Comparison of ENCODE assay signal across 8 cellular contexts in the genomic region with DNA sequence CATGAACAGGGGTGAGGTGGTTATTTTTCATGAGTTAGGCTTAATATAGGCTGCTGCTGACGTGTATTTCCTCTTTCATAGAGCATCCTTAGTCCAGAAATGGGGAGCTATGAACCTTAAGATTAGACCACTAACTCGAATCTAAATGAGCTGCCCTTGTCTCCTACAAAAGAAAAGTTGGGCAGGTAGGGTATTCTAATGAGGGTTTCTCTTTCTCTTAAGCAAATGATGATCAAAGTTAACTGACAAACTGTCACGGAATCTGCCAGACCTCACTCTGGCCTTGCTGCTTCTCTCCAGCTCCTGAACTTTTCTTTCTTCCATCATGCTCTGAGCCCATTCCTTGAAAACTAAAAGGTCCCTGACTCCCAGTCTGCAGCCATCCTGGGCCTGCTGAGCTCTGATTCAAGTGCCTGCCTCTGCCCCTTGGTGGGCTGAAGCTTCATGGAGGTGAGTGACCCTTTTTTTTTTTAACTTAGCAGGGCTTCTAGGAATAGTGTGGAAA. TPM values are rescaled to one million over a fixed set of nuclear protein-coding genes. Genes with fewer than 3 reads are reported as not detected.
DNase-seq lines count a peak whose midpoint lies in the region; TF ChIP-seq lines count a peak whose summit lies in the region.

A gene with protein sequence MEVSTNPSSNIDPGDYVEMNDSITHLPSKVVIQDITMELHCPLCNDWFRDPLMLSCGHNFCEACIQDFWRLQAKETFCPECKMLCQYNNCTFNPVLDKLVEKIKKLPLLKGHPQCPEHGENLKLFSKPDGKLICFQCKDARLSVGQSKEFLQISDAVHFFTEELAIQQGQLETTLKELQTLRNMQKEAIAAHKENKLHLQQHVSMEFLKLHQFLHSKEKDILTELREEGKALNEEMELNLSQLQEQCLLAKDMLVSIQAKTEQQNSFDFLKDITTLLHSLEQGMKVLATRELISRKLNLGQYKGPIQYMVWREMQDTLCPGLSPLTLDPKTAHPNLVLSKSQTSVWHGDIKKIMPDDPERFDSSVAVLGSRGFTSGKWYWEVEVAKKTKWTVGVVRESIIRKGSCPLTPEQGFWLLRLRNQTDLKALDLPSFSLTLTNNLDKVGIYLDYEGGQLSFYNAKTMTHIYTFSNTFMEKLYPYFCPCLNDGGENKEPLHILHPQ (plus strand): TSS at position 268 of the 505 bp plus-strand sequence. CDS start 177 bp downstream, at position 445.

- peak within 1 kb of the TSS; percentile 52 for H3K27ac ChIP-seq in urinary bladder (ENCODE audit: low read depth)

- H3K27ac Mint-ChIP-seq in activated naive CD4-positive, alpha-beta T cell treated with anti-CD3 and anti-CD28 coated beads, Interleukin-2, amount 10 ng/mL, durations not matched to agents 7 days and 5 days, result peak within 1 kb of the TSS; percentile 89
- peak within 1 kb of the TSS; percentile 99 for H3K27ac Mint-ChIP-seq in activated naive CD8-positive, alpha-beta T cell treated with anti-CD3 and anti-CD28 coated beads for 36 hours
- peak within 1 kb of the TSS; percentile 63 for H3K27ac Mint-ChIP-seq in mesothelial cell of epicardium

- DNase-seq in activated naive CD4-positive, alpha-beta T cell treated with anti-CD3 and anti-CD28 coated beads, Interleukin-2, amount 10 ng/mL, durations not matched to agents 7 days and 5 days, result no peak
- DNase-seq in activated naive CD4-positive, alpha-beta T cell treated with anti-CD3 and anti-CD28 coated beads, Interleukin-2, amount 50 U/mL, for 16 hours, result no peak
- DNase-seq in activated naive CD8-positive, alpha-beta T cell treated with anti-CD3 and anti-CD28 coated beads for 36 hours, result no peak
- DNase-seq in mesothelial cell of epicardium (ENCODE audit: low spot score in 2 of 2, unreplicated experiment in 2 of 2) (no peak), DMS79 (lab: John Stamatoyannopoulos, UW) (no peak), NCI-H526 treated with DMSO at 0.1 percent for 48 hours (lab: John Stamatoyannopoulos, UW) (no peak), NCI-H187 (lab: John Stamatoyannopoulos, UW) (no peak)

- peak within 1 kb of the TSS; percentile 71 for H3K4me3 Mint-ChIP-seq in activated naive CD4-positive, alpha-beta T cell treated with anti-CD3 and anti-CD28 coated beads, Interleukin-2, amount 10 ng/mL, durations not matched to agents 7 days and 5 days
- H3K4me3 Mint-ChIP-seq in activated naive CD8-positive, alpha-beta T cell treated with anti-CD3 and anti-CD28 coated beads for 36 hours, result peak within 1 kb of the TSS; percentile 93
- H3K4me3 Mint-ChIP-seq in mesothelial cell of epicardium, result no peak within 1 kb of the TSS

- no peaks in the 10 kb centered on the region for H3K27me3 Mint-ChIP-seq in activated naive CD4-positive, alpha-beta T cell treated with anti-CD3 and anti-CD28 coated beads, Interleukin-2, amount 10 ng/mL, durations not matched to agents 7 days and 5 days
- H3K27me3 Mint-ChIP-seq in activated naive CD8-positive, alpha-beta T cell treated with anti-CD3 and anti-CD28 coated beads for 36 hours, result no peaks in the 10 kb centered on the region
- H3K27me3 Mint-ChIP-seq in mesothelial cell of epicardium (ENCODE audit: low read depth), result no peaks in the 10 kb centered on the region

- WGBS in urinary bladder, result 85% methylated on average over 3 of the region's 3 CpGs

- peaks cover 2% of the 10 kb centered on the region for H3K36me3 ChIP-seq in urinary bladder (ENCODE audit: insufficient read depth)

- H3K4me1 Mint-ChIP-seq in activated naive CD4-positive, alpha-beta T cell treated with anti-CD3 and anti-CD28 coated beads, Interleukin-2, amount 10 ng/mL, durations not matched to agents 7 days and 5 days, result peaks cover 78% of the 10 kb centered on the region
- peaks cover 60% of the 10 kb centered on the region for H3K4me1 Mint-ChIP-seq in activated naive CD8-positive, alpha-beta T cell treated with anti-CD3 and anti-CD28 coated beads for 36 hours
- H3K4me1 Mint-ChIP-seq in mesothelial cell of epicardium, result no peaks in the 10 kb centered on the region

- no peak within 1 kb of the TSS for H3K4me3 ChIP-seq in urinary bladder (ENCODE audit: low read depth, low read length)

- peaks cover 19% of the 10 kb centered on the region for H3K36me3 Mint-ChIP-seq in activated naive CD4-positive, alpha-beta T cell treated with anti-CD3 and anti-CD28 coated beads, Interleukin-2, amount 10 ng/mL, durations not matched to agents 7 days and 5 days
- H3K36me3 Mint-ChIP-seq in activated naive CD8-positive, alpha-beta T cell treated with anti-CD3 and anti-CD28 coated beads for 36 hours, result peaks cover 32% of the 10 kb centered on the region
- peaks cover 5% of the 10 kb centered on the region for H3K36me3 Mint-ChIP-seq in mesothelial cell of epicardium

- H3K9me3 Mint-ChIP-seq in activated naive CD4-positive, alpha-beta T cell treated with anti-CD3 and anti-CD28 coated beads, Interleukin-2, amount 10 ng/mL, durations not matched to agents 7 days and 5 days, result no peaks in the 10 kb centered on the region
- H3K9me3 Mint-ChIP-seq in activated naive CD8-positive, alpha-beta T cell treated with anti-CD3 and anti-CD28 coated beads for 36 hours, result peaks cover under 1% of the 10 kb centered on the region
- H3K9me3 Mint-ChIP-seq in mesothelial cell of epicardium, result no peaks in the 10 kb centered on the region

- CTCF ChIA-PET in activated naive CD4-positive, alpha-beta T cell treated with anti-CD3 and anti-CD28 coated beads, Interleukin-2, amount 10 ng/mL, durations not matched to agents 7 days and 5 days (lab: Charles Lee), result interaction anchor here (0.8 to 16.0 kb wide), 16 partner anchors 10 to 199 kb away, joined by 3 to 282 read pairs (median 6); a partner anchor contains a TSS

- H3K4me1 ChIP-seq in urinary bladder (ENCODE audit: insufficient read depth), result no peaks in the 10 kb centered on the region

- TF ChIP-seq CTCF in mesothelial cell of epicardium (IDR thresholded peaks at IDR 0.05; ENCODE audit: unreplicated experiment), result no peak

RNA-seq across cellular contexts. Expression of the gene that starts here (rescaled TPM):
- total RNA-seq in activated naive CD8-positive, alpha-beta T cell treated with anti-CD3 and anti-CD28 coated beads for 36 hours, result 10 to 100 TPM; 70.6 to 71.0 TPM
- 16.2 to 19.6 TPM (median 17.5 TPM) in 3 replicates for total RNA-seq in mesothelial cell of epicardium
- 22.0 TPM for total RNA-seq in urinary bladder
- 40.8 TPM for polyA plus RNA-seq in urinary bladder
